In genomic region chr1:181117648-181118449, GRCh38 we compare ENCODE assay signal across 9 cellular contexts. TPM values are rescaled to one million over a fixed set of nuclear protein-coding genes. Genes with fewer than 3 reads are reported as not detected.
DNase-seq lines count a peak whose midpoint lies in the region; ATAC-seq and TF ChIP-seq lines count a peak whose summit lies in the region.
"Had no signal": no experiment of that assay in that cellular context is flagged by ENCODE, and none has a peak within 500 bp of the region (broad histone marks: within the 10 kb centered on the region; RNA-seq: fewer than 3 reads in every experiment).

No MANE protein-coding gene starts in this region.

- DNase-seq in COR-L47 (lab: John Stamatoyannopoulos, UW): peak; percentile 90
- peak; percentile 57 for DNase-seq in LHCN-M2 (ENCODE audit: low read depth)
- peak; percentile 48 for DNase-seq in astrocyte of the spinal cord (ENCODE audit: low read depth, low spot score)
- no peak for DNase-seq in mesothelial cell of epicardium (ENCODE audit: low spot score in 2 of 2, unreplicated experiment in 2 of 2)
- DNase-seq in NCI-H1048 (lab: John Stamatoyannopoulos, UW): no peak
- no peak for DNase-seq in aorta
- no peak for DNase-seq in pons (ENCODE audit: low spot score)
- DNase-seq: activated CD4-positive, alpha-beta memory T cell treated with anti-CD3 and anti-CD28 coated beads, Interleukin-2, amount 10 ng/mL, durations not matched to agents 7 days and 5 days had no signal

- 83 to 84% methylated on average over 9 of the region's 9 CpGs for WGBS in aorta, 2 donors

- no peak for TF ChIP-seq CTCF in astrocyte of the spinal cord (IDR thresholded peaks at IDR 0.05; ENCODE audit: low read depth, low read length)
- no peak for TF ChIP-seq CTCF in mesothelial cell of epicardium (IDR thresholded peaks at IDR 0.05; ENCODE audit: unreplicated experiment)

- in situ Hi-C loops in astrocyte of the spinal cord (cut with HindIII; ENCODE audit: low sequenced_read_pairs): no loop called here

- H3K36me3 ChIP-seq in aorta (ENCODE audit: control insufficient read depth in 1 of 2, insufficient read depth in 2 of 2, low read length in 1 of 2): no peaks in the 10 kb centered on the region

- ATAC-seq in GM21515 (IDR thresholded peaks at IDR 0.05; ENCODE audit: unreplicated experiment) (no peak), aorta (ENCODE audit: low FRiP score) (no peak)

- no peak overlapping the region for H3K4me3 Mint-ChIP-seq in mesothelial cell of epicardium
- H3K4me3 Mint-ChIP-seq: activated CD4-positive, alpha-beta memory T cell treated with anti-CD3 and anti-CD28 coated beads, Interleukin-2, amount 10 ng/mL, durations not matched to agents 7 days and 5 days had no signal

- no peaks in the 10 kb centered on the region for H3K27me3 ChIP-seq in aorta (ENCODE audit: control insufficient read depth in 1 of 2, insufficient read depth in 2 of 2, low read length in 1 of 2)

- H3K9me3 ChIP-seq in aorta (ENCODE audit: control insufficient read depth, low read length): no peaks in the 10 kb centered on the region

- H3K27ac ChIP-seq in aorta (ENCODE audit: low read depth in 1 of 2, low read length in 2 of 2): no peak overlapping the region

- H3K4me1 ChIP-seq in aorta (ENCODE audit: control insufficient read depth in 1 of 2, insufficient read depth in 2 of 2, low read length in 2 of 2): peaks cover 0 to 3% of the 10 kb centered on the region in 2 donors

- H3K36me3 Mint-ChIP-seq in mesothelial cell of epicardium: no peaks in the 10 kb centered on the region

- intact Hi-C loops in aorta (cut with DNase I): no loop called here

- no peaks in the 10 kb centered on the region for H3K27me3 Mint-ChIP-seq in mesothelial cell of epicardium (ENCODE audit: low read depth)

- peaks cover 26% of the 10 kb centered on the region for H3K4me1 Mint-ChIP-seq in mesothelial cell of epicardium

- H3K9me3 Mint-ChIP-seq in mesothelial cell of epicardium: no peaks in the 10 kb centered on the region
- H3K9me3 Mint-ChIP-seq: activated CD4-positive, alpha-beta memory T cell treated with anti-CD3 and anti-CD28 coated beads, Interleukin-2, amount 10 ng/mL, durations not matched to agents 7 days and 5 days had no signal

- H3K4me3 ChIP-seq in astrocyte of the spinal cord (ENCODE audit: low read depth, low read length) (no peak overlapping the region), aorta (ENCODE audit: low read length in 2 of 2) (no peak overlapping the region)

- peak overlapping the region; percentile 59 for H3K27ac Mint-ChIP-seq in mesothelial cell of epicardium
- H3K27ac Mint-ChIP-seq: activated CD4-positive, alpha-beta memory T cell treated with anti-CD3 and anti-CD28 coated beads, Interleukin-2, amount 10 ng/mL, durations not matched to agents 7 days and 5 days had no signal

RNA-seq across cellular contexts. Expression of gene IER5, which starts 29.3 kb away (rescaled TPM):
- 99.0 and 107 TPM in 2 replicates for total RNA-seq in LHCN-M2 (2014; rRNA removed)
- polyA plus RNA-seq in LHCN-M2 (2012): 41.8 TPM
- total RNA-seq in mesothelial cell of epicardium: 12.9 to 14.1 TPM (median 13.4 TPM) in 3 replicates
- total RNA-seq in aorta: 10 to 100 TPM; 11.4 to 42.2 TPM
- 10 to 100 TPM in 1 of 2 donors, 1 to 10 TPM in 1; 7.4 to 11.5 TPM for polyA plus RNA-seq in aorta

Comparison
In these comparisons a context has a peak if more than half of its experiments do, and no peak if none do; other contexts are left out.
1. DNase-seq: peak in COR-L47 (single experiment), LHCN-M2 (single experiment) and astrocyte of the spinal cord (single experiment); none in mesothelial cell of epicardium (0 of 2), NCI-H1048 (single experiment), aorta (0 of 2) and pons (single experiment).